ENCODE assay signal across 9 cellular contexts in the genomic region with DNA sequence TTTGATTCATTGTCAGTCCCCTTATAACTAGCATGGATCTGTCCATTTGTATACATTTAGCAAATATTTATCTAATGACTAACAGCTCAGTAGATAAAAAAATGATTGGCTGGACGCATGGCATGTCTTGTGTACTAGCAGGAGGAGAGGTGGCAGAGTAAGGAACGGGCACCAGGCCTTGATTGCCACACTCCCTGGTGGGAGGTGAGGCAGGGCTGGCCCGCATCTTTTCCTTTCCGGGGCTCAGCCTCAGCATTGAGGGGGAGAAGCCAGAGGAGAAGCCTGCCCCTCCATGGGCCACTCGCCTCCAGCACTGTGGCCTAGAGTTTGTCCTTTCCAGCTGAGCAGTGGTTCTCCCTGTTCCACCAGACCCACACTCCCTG.
DNase-seq lines count a peak whose midpoint lies in the region; ATAC-seq and TF ChIP-seq lines count a peak whose summit lies in the region.
"Had no signal": no experiment of that assay in that cellular context is flagged by ENCODE, and none has a peak within 500 bp of the region (broad histone marks: within the 10 kb centered on the region; RNA-seq: fewer than 3 reads in every experiment).

No MANE protein-coding gene starts in this region.

- H3K9me3 Mint-ChIP-seq in progenitor cell of endocrine pancreas (ENCODE audit: low read depth): peaks cover 3% of the 10 kb centered on the region
- H3K9me3 Mint-ChIP-seq: central memory CD8-positive, alpha-beta T cell had no signal

- peaks cover 16% of the 10 kb centered on the region for H3K4me1 Mint-ChIP-seq in progenitor cell of endocrine pancreas (ENCODE audit: low read depth)
- H3K4me1 Mint-ChIP-seq: central memory CD8-positive, alpha-beta T cell had no signal

- H3K27me3 Mint-ChIP-seq in progenitor cell of endocrine pancreas: peaks cover 42% of the 10 kb centered on the region
- H3K27me3 Mint-ChIP-seq: central memory CD8-positive, alpha-beta T cell had no signal

- H3K36me3 Mint-ChIP-seq in progenitor cell of endocrine pancreas (ENCODE audit: insufficient read depth): peaks cover 30% of the 10 kb centered on the region

- ATAC-seq in GM18873 (IDR thresholded peaks at IDR 0.05; ENCODE audit: low FRiP score, unreplicated experiment) (peak; percentile 4), HG03460 (IDR thresholded peaks at IDR 0.05; ENCODE audit: unreplicated experiment) (peak; percentile 3), HG03457 (IDR thresholded peaks at IDR 0.05; ENCODE audit: unreplicated experiment) (no peak), HG03039 (IDR thresholded peaks at IDR 0.05; ENCODE audit: unreplicated experiment) (no peak)

- DNase-seq in amniotic stem cell (lab: John Stamatoyannopoulos, UW): peak; percentile 18
- DNase-seq in progenitor cell of endocrine pancreas (ENCODE audit: low spot score, unreplicated experiment): no peak
- DNase-seq in NCI-H187 treated with DMSO at 0.1 percent for 48 hours (lab: John Stamatoyannopoulos, UW): no peak
- DNase-seq in mucosa of gallbladder (ENCODE audit: low spot score): no peak

- TF ChIP-seq CTCF in progenitor cell of endocrine pancreas (IDR thresholded peaks at IDR 0.05; ENCODE audit: unreplicated experiment): no peak

- peak overlapping the region; percentile 88 for H3K27ac Mint-ChIP-seq in progenitor cell of endocrine pancreas

- H3K4me3 Mint-ChIP-seq in progenitor cell of endocrine pancreas (ENCODE audit: low read depth): no peak overlapping the region
- H3K4me3 Mint-ChIP-seq: central memory CD8-positive, alpha-beta T cell had no signal

Comparison
In these comparisons a context has a peak if more than half of its experiments do, and no peak if none do; other contexts are left out.
1. ATAC-seq: peak in GM18873 (single experiment) and HG03460 (single experiment); none in HG03457 (single experiment) and HG03039 (single experiment).